28 cellular contexts compared by ENCODE assay signal in the genomic region with DNA sequence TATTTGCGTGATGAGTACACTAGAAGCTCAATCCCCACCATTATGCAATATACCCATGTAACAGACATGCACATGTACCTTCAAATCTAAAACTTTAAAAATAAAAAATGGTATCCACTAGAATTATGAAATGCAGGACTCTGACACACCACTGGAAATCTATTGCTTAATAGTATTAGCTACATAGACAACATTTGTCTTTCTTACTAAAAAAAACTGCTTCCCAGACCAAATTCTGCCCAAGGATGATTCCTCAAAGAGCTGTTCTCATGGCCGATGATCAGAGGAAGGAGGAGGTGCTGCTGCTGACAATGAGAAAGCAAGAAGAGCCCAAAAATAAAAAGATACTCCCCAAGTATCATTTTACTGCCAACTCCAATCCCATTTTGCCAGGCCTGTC.
DNase-seq lines count a peak whose midpoint lies in the region; ATAC-seq, FAIRE-seq and TF ChIP-seq lines count a peak whose summit lies in the region.
"Had no signal": no experiment of that assay in that cellular context is flagged by ENCODE, and none has a peak within 500 bp of the region (broad histone marks: within the 10 kb centered on the region; RNA-seq: fewer than 3 reads in every experiment).

No MANE protein-coding gene starts in this region.

- H3K27me3 ChIP-seq in osteoblast (ENCODE audit: insufficient read depth, low read length), result no peaks in the 10 kb centered on the region
- H3K27me3 ChIP-seq: BLaER1, heart right ventricle, MG63, neutrophil, transverse colon had no signal

- H3K4me2 ChIP-seq in osteoblast (ENCODE audit: insufficient read depth, low read length), result no peak overlapping the region
- H3K4me2 ChIP-seq: A549 had no signal

- H3K79me2 ChIP-seq in osteoblast (ENCODE audit: insufficient read depth, low read length), result peaks cover 30% of the 10 kb centered on the region

- ATAC-seq in GM21576 (IDR thresholded peaks at IDR 0.05; ENCODE audit: unreplicated experiment), result no peak
- ATAC-seq: A549; left lobe of liver; PC-3; stimulated activated naive CD8-positive, alpha-beta T cell treated with anti-CD3 and anti-CD28 coated beads, Interleukin-15, amount 100 ng/mL, for 72 hours had no signal

- no peaks in the 10 kb centered on the region for H3K9me3 ChIP-seq in osteoblast (ENCODE audit: low read depth, low read length)
- no peaks in the 10 kb centered on the region for H3K9me3 ChIP-seq in kidney (ENCODE audit: control insufficient read depth in 1 of 2, low read length in 2 of 2)
- H3K9me3 ChIP-seq: A549, neutrophil had no signal

- H3K4me1 ChIP-seq in osteoblast (ENCODE audit: insufficient read depth, low read length) (peaks cover 33% of the 10 kb centered on the region), kidney (ENCODE audit: control insufficient read depth in 1 of 2, insufficient read depth in 1 of 2, low read depth in 1 of 2, low read length in 2 of 2) (peaks cover 0 to 2% of the 10 kb centered on the region in 2 donors)
- H3K4me1 ChIP-seq: A549 had no signal

- H3K9ac ChIP-seq in kidney (ENCODE audit: low read length in 2 of 2), result no peak overlapping the region
- H3K9ac ChIP-seq: BLaER1 had no signal

- DNase-seq in AG08395 (ENCODE audit: low spot score) (peak; percentile 40), amniotic epithelial cell (ENCODE audit: low read depth) (peak; percentile 52), foreskin melanocyte (peak; percentile 25), osteoblast (ENCODE audit: insufficient read length, low spot score, missing footprints) (peak; percentile 80), H54 (ENCODE audit: insufficient read length, low spot score) (no peak), MV-4-11 (lab: John Stamatoyannopoulos, UW) (no peak), kidney (no peak)
- DNase-seq: activated CD4-positive, alpha-beta T cell treated with anti-CD3 and anti-CD28 coated beads for 4 hours; activated T-cell treated with anti-CD3 and anti-CD28 coated beads for 4 hours; DMS53; heart right ventricle; KBM-7; MG63; NCI-H1417; NCI-H2107; NCI-H510A treated with DMSO at 0.1 percent for 48 hours; PC-3; small intestine; stimulated activated CD8-positive, alpha-beta memory T cell treated with anti-CD3 and anti-CD28 coated beads, Interleukin-4, amount 100 ng/mL, for 48 hours; stimulated activated naive CD8-positive, alpha-beta T cell treated with anti-CD3 and anti-CD28 coated beads, Interleukin-15, amount 100 ng/mL, for 72 hours; T-helper 9 cell; transverse colon had no signal

- H3K27ac ChIP-seq in osteoblast (ENCODE audit: low read depth, low read length) (peak overlapping the region; percentile 24), kidney (ENCODE audit: low read depth in 2 of 2, low read length in 2 of 2) (no peak overlapping the region)
- H3K27ac ChIP-seq: A549, BLaER1, neutrophil, VCaP had no signal

- no peaks in the 10 kb centered on the region for H4K20me1 ChIP-seq in osteoblast (ENCODE audit: insufficient read depth, low read length)
- H4K20me1 ChIP-seq: BLaER1 had no signal

- H3K36me3 ChIP-seq in osteoblast (ENCODE audit: insufficient read depth, low read length) (no peaks in the 10 kb centered on the region), kidney (ENCODE audit: control insufficient read depth in 1 of 2, insufficient read depth in 2 of 2, low read length in 2 of 2) (no peaks in the 10 kb centered on the region)
- H3K36me3 ChIP-seq: BLaER1, heart right ventricle, MG63, neutrophil, transverse colon had no signal

- no peak overlapping the region for H3K4me3 ChIP-seq in osteoblast (ENCODE audit: insufficient read depth, low read length)
- no peak overlapping the region for H3K4me3 ChIP-seq in kidney (ENCODE audit: low read length in 2 of 2)
- H3K4me3 ChIP-seq: A549, BLaER1, heart right ventricle, MG63, transverse colon had no signal

- TF ChIP-seq POLR2A in H54 (IDR thresholded peaks at IDR 0.05; ENCODE audit: low read depth, low read length), result no peak

- TF ChIP-seq CTCF in osteoblast (IDR thresholded peaks at IDR 0.05; ENCODE audit: extremely low read depth, low read depth, low read length), result no peak
- TF ChIP-seq CTCF in kidney (IDR thresholded peaks at IDR 0.05; ENCODE audit: borderline replicate concordance, extremely low read depth, insufficient read depth), result no peak

- FAIRE-seq in H54 (lab: Jason Lieb, UNC) (no peak), kidney (lab: Jason Lieb, UNC) (no peak)
- FAIRE-seq: A549 had no signal

- intact Hi-C loops in kidney (cut with DNase I), result no loop called here

- H2AFZ ChIP-seq in osteoblast (ENCODE audit: low read length), result no peak overlapping the region

Comparison
In these comparisons a context has a peak if more than half of its experiments do, and no peak if none do; other contexts are left out.
1. DNase-seq: peak in AG08395 (single experiment), amniotic epithelial cell (single experiment), foreskin melanocyte (single experiment) and osteoblast (single experiment); none in H54 (single experiment), MV-4-11 (single experiment) and kidney (single experiment).